10 cellular contexts compared by ENCODE assay signal in the genomic region with DNA sequence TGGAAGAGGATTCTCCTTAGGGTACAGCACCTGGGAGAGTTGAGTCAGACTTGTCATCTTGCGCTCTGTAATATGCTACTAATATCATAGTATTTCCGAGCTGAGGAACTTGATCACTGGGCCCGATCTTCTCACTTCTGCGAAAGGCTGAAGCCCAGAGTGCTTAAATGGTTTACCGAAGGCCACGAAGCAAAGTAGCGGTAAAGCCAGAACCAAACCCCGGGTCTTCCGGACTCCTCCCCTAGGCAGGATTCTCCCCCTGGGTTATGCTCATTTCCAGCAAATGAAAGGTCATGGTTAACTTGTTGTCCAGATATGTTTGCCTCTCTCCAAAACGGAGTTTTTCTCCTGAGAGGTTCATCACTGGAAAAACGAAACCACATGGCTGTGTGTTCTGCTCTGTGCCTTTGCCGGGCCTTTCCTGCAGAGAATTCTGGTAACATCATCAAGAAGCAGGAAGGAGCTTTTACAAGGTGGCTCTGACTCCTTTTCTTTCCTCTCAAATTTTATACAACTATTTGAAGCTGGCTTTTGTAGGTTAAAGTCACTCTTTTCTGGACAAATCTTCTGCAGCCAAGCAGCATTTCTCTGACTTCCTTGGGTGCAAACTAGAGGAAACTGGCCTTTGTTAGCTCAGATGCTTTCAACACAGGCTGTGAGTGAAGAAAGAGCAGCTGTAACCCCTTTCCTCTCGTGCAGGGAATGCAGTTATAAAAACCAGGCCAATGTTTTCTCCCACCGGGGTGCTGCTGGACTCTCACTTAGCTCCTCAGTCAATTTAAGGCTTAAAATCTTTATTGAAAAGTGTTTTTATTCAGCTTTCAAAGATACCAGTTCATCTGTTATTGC. TPM values are rescaled to one million over a fixed set of nuclear protein-coding genes. Genes with fewer than 3 reads are reported as not detected.
DNase-seq lines count a peak whose midpoint lies in the region; ATAC-seq, FAIRE-seq and TF ChIP-seq lines count a peak whose summit lies in the region.
"Had no signal": no experiment of that assay in that cellular context is flagged by ENCODE, and none has a peak within 500 bp of the region (broad histone marks: within the 10 kb centered on the region; RNA-seq: fewer than 3 reads in every experiment).

No MANE protein-coding gene starts in this region.

- H3K4me3 Mint-ChIP-seq in neural progenitor cell = no peak overlapping the region

- DNase-seq in BJ (ENCODE audit: low read depth) = peak; percentile 33
- peak; percentile 78 for DNase-seq in NOMO-1 treated with DMSO at 0.1 percent for 48 hours (lab: John Stamatoyannopoulos, UW; ENCODE audit: unreplicated experiment)
- DNase-seq in H1 (ENCODE audit: low read depth in 1 of 2, low spot score in 2 of 2) = no peak
- DNase-seq in neural progenitor cell (ENCODE audit: low spot score) = peak; percentile 18
- DNase-seq in NCI-H1417 treated with DMSO at 0.1 percent for 48 hours (lab: John Stamatoyannopoulos, UW) = no peak
- no peak for DNase-seq in central memory CD4-positive, alpha-beta T cell
- no peak for DNase-seq in GM20000 (ENCODE audit: low spot score)
- DNase-seq: foreskin keratinocyte had no signal

- peak overlapping the region; percentile 12 for H3K4me3 ChIP-seq in BJ (ENCODE audit: low read depth, low read length)
- no peak overlapping the region for H3K4me3 ChIP-seq in H1 (ENCODE audit: extremely low read depth in 1 of 4, insufficient read depth in 2 of 4, low read depth in 3 of 4, low read length in 4 of 4)
- H3K4me3 ChIP-seq in neural progenitor cell = no peak overlapping the region
- H3K4me3 ChIP-seq: GM12878 had no signal

- no peak overlapping the region for H2BK12ac ChIP-seq in H1 (ENCODE audit: low read depth, low read length)

- no peaks in the 10 kb centered on the region for H4K20me1 ChIP-seq in H1 (replicated peaks in 1 of 2; ENCODE audit: control insufficient read depth in 1 of 2, insufficient read depth in 2 of 2, low read length in 2 of 2)
- no peaks in the 10 kb centered on the region for H4K20me1 ChIP-seq in neural progenitor cell (ENCODE audit: low read depth)

- H4K8ac ChIP-seq in H1 (ENCODE audit: extremely low read depth, insufficient read depth, low read length) = no peak overlapping the region

- peak overlapping the region; percentile 91 for H3K27ac Mint-ChIP-seq in neural progenitor cell

- 78% methylated on average over 14 of the region's 14 CpGs; no CpG with 5 or more reads in 1 of the 2 experiments for WGBS in H1 (ENCODE audit: extremely low coverage in 1 of 2, insufficient coverage in 1 of 2, insufficient read length in 1 of 2, insufficient replicate concordance in 2 of 2, low coverage in 1 of 2, low lambda C conversion rate in 2 of 2, missing lambda C conversion rate in 1 of 2), 2 experiments

- H3K4ac ChIP-seq in H1 (replicated peaks; ENCODE audit: insufficient read length, low read depth, low read length) = no peak overlapping the region

- no peak overlapping the region for H2BK120ac ChIP-seq in H1 (replicated peaks; ENCODE audit: low read depth, low read length)

- H3F3A ChIP-seq in neural progenitor cell (ENCODE audit: low read depth) = peaks cover 11% of the 10 kb centered on the region

- peaks cover 22% of the 10 kb centered on the region for H3K4me1 Mint-ChIP-seq in neural progenitor cell

- FAIRE-seq in H1 (lab: Jason Lieb, UNC) = no peak
- FAIRE-seq: GM12878 had no signal

- H2BK20ac ChIP-seq in H1 (ENCODE audit: low read length) = peak overlapping the region; percentile 53; the same call in 1 of the 2 replicates

- H3K14ac ChIP-seq in H1 (ENCODE audit: insufficient read length) = no peak overlapping the region

- H3K27me3 ChIP-seq in BJ (ENCODE audit: control insufficient read depth, insufficient read depth, low read length) (no peaks in the 10 kb centered on the region), H1 (replicated peaks in 1 of 4; ENCODE audit: control insufficient read depth in 3 of 4, extremely low read depth in 1 of 4, insufficient read depth in 3 of 4, low read length in 3 of 4) (no peaks in the 10 kb centered on the region), neural progenitor cell (no peaks in the 10 kb centered on the region)
- H3K27me3 ChIP-seq: foreskin keratinocyte had no signal

- no peak for TF ChIP-seq RAD21 in H1 (IDR thresholded peaks at IDR 0.05 in 1 of 2, conservative IDR thresholded peaks at IDR 0.05 in 1 of 2; ENCODE audit: low read depth in 2 of 2, low read length in 2 of 2)

- POLR2A ChIA-PET in BJ (lab: Charles Lee) (no interaction called here), H1 (lab: Charles Lee; ENCODE audit: partially characterized antibody) (no interaction called here)

- no peaks in the 10 kb centered on the region for H3K79me2 ChIP-seq in H1 (ENCODE audit: control insufficient read depth in 1 of 2, insufficient read depth in 2 of 2, low read length in 2 of 2)
- H3K79me2 ChIP-seq in neural progenitor cell (ENCODE audit: low read depth) = no peaks in the 10 kb centered on the region

- H3K36me3 Mint-ChIP-seq in neural progenitor cell = peaks cover 8% of the 10 kb centered on the region

- H3K27ac ChIP-seq in H1 (ENCODE audit: low read depth, low read length) (no peak overlapping the region), neural progenitor cell (peak overlapping the region; percentile 69)
- H3K27ac ChIP-seq: foreskin keratinocyte had no signal

- TF ChIP-seq EP300 in H1 (IDR thresholded peaks at IDR 0.05; ENCODE audit: borderline replicate concordance in 1 of 2, low read depth in 2 of 2, low read length in 2 of 2) = no peak

- TF ChIP-seq CTCF in BJ (IDR thresholded peaks at IDR 0.05; ENCODE audit: insufficient read depth, low read depth, low read length) (no peak), H1 (IDR thresholded peaks at IDR 0.05; ENCODE audit: control extremely low read depth in 1 of 3, insufficient read depth in 1 of 3, low read depth in 1 of 3, low read length in 3 of 3) (no peak), neural progenitor cell (IDR thresholded peaks at IDR 0.05) (no peak), GM20000 (IDR thresholded peaks at IDR 0.05; ENCODE audit: extremely low read depth, missing control alignments) (no peak)

- H3K56ac ChIP-seq in H1 (replicated peaks; ENCODE audit: insufficient read length, low read depth, low read length) = no peak overlapping the region

- no peaks in the 10 kb centered on the region for H3K9me3 Mint-ChIP-seq in neural progenitor cell

- H3K9ac ChIP-seq in H1 (replicated peaks in 1 of 4; ENCODE audit: extremely low read depth in 1 of 4, low read depth in 3 of 4, low read length in 3 of 4) (no peak overlapping the region), neural progenitor cell (no peak overlapping the region)

- peak overlapping the region; percentile 65; the same call in 1 of the 2 replicates for H2BK15ac ChIP-seq in H1 (ENCODE audit: low read length)

- H4K91ac ChIP-seq in H1 (replicated peaks; ENCODE audit: insufficient read length, low read length) = no peak overlapping the region

- H2AFZ ChIP-seq in H1 (ENCODE audit: low read length) (peak overlapping the region; percentile 35; the same call in 1 of the 2 replicates), neural progenitor cell (replicated peaks) (peak overlapping the region; percentile 64)

- no peaks in the 10 kb centered on the region for H3K27me3 Mint-ChIP-seq in neural progenitor cell (ENCODE audit: insufficient read depth, low read depth)

- H4K5ac ChIP-seq in H1 (ENCODE audit: insufficient read length, low read depth, low read length) = no peak overlapping the region

- peaks cover 7 to 22% (median 15%) of the 10 kb centered on the region in 4 experiments; a peak in 6 of 7 replicates for H3K4me1 ChIP-seq in H1 (replicated peaks in 1 of 4; ENCODE audit: control insufficient read depth in 3 of 4, insufficient read depth in 4 of 4, low read length in 3 of 4)
- peaks cover 15% of the 10 kb centered on the region for H3K4me1 ChIP-seq in neural progenitor cell
- H3K4me1 ChIP-seq: foreskin keratinocyte had no signal

- no peak overlapping the region for H3K18ac ChIP-seq in H1 (ENCODE audit: extremely low read depth, low read length)

- peaks cover 4% of the 10 kb centered on the region for H3K79me1 ChIP-seq in H1 (ENCODE audit: low read depth, low read length)

- TF ChIP-seq POLR2A in H1 (IDR thresholded peaks at IDR 0.05; ENCODE audit: control extremely low read depth in 1 of 2, low read depth in 2 of 2, low read length in 2 of 2) = no peak

- no peak overlapping the region for H3K23ac ChIP-seq in H1 (ENCODE audit: insufficient read length)

- CTCF ChIA-PET in BJ (lab: Yijun Ruan, JAX) (interaction anchor here (0.6 to 1.3 kb wide), 10 partner anchors 11 to 111 kb away, joined by 3 to 5 read pairs (median 3); no protein-coding TSS in a partner anchor), H1 (lab: Charles Lee; ENCODE audit: partially characterized antibody) (interaction anchor here (0.6 to 2.1 kb wide), 6 partner anchors 16 to 162 kb away, joined by 3 to 6 read pairs (median 4); no protein-coding TSS in a partner anchor)

- ATAC-seq in HG02973 (IDR thresholded peaks at IDR 0.05; ENCODE audit: unreplicated experiment) = no peak
- ATAC-seq: foreskin keratinocyte, GM12878 had no signal

- H3K4me2 ChIP-seq in H1 (ENCODE audit: insufficient read depth in 1 of 2, low read depth in 2 of 2, low read length in 2 of 2) = peak overlapping the region in 1 of 2 experiments; percentile 9; a peak in 1 of 4 replicates
- peak overlapping the region; percentile 31 for H3K4me2 ChIP-seq in neural progenitor cell

- H3K36me3 ChIP-seq in BJ (ENCODE audit: control insufficient read depth, insufficient read depth, low read length) (no peaks in the 10 kb centered on the region; the same call in 1 of the 2 replicates), H1 (ENCODE audit: control insufficient read depth in 2 of 4, insufficient read depth in 4 of 4, low read length in 3 of 4) (no peaks in the 10 kb centered on the region), neural progenitor cell (no peaks in the 10 kb centered on the region)

- H3K9me3 ChIP-seq in H1 (ENCODE audit: insufficient read depth in 2 of 2, low read depth in 1 of 2, low read length in 1 of 2) = no peaks in the 10 kb centered on the region
- H3K9me3 ChIP-seq in neural progenitor cell (ENCODE audit: low read depth) = no peaks in the 10 kb centered on the region

- H2AK5ac ChIP-seq in H1 (ENCODE audit: low read depth, low read length) = no peak overlapping the region

- no peaks in the 10 kb centered on the region for H3K23me2 ChIP-seq in H1 (ENCODE audit: low read depth, low read length)

- no peak overlapping the region; the same call in 1 of the 2 replicates for H2BK5ac ChIP-seq in H1 (ENCODE audit: low read depth, low read length)

RNA-seq across cellular contexts. Expression of gene UBASH3B, which starts 35.5 kb away (rescaled TPM):
- 22.2 and 28.4 TPM in 2 replicates for polyA plus RNA-seq in BJ (2011; rRNA removed)
- 52.9 and 101 TPM in 2 replicates for polyA minus RNA-seq in BJ (2011; rRNA and poly(A)+ RNA removed)
- 8.9 and 9.5 TPM in 2 replicates for total RNA-seq in H1 (2021; fragmentation: NEBNext Ultra II Directional; extraction: Animal tissue kit (Norgen Biotek cat#: 25700))
- 7.5 and 7.6 TPM in 2 replicates for polyA plus RNA-seq in H1 (2011; rRNA removed)
- polyA plus RNA-seq in H1 (2011; cell fraction: cytosol; rRNA removed) = 5.0 TPM
- polyA plus RNA-seq in H1 (2011; cell fraction: nucleus; rRNA removed) = 7.6 TPM
- 4.4 to 7.8 TPM (median 5.7 TPM) in 4 replicates for polyA plus RNA-seq in H1 (2012, experiment 1 of 2)
- 0.92 TPM for polyA plus RNA-seq in H1 (2012, experiment 2 of 2)
- polyA plus RNA-seq in H1 (2013, experiment 1 of 2) = 4.3 TPM
- polyA plus RNA-seq in H1 (2013, experiment 2 of 2) = 4.7 TPM
- polyA minus RNA-seq in H1 (2011; rRNA and poly(A)+ RNA removed) = 17.4 and 24.7 TPM in 2 replicates
- polyA minus RNA-seq in H1 (2011; cell fraction: cytosol; rRNA and poly(A)+ RNA removed) = 4.4 TPM
- 22.5 TPM for polyA minus RNA-seq in H1 (2011; cell fraction: nucleus; rRNA and poly(A)+ RNA removed)
- 2.0 and 5.5 TPM in 2 replicates for total RNA-seq in neural progenitor cell (ENCODE audit: low replicate concordance)

Comparison
In these comparisons a context has a peak if more than half of its experiments do, and no peak if none do; other contexts are left out.
1. DNase-seq: peak in BJ (single experiment), NOMO-1 treated with DMSO at 0.1 percent for 48 hours (single experiment) and neural progenitor cell (single experiment); none in H1 (0 of 2), NCI-H1417 treated with DMSO at 0.1 percent for 48 hours (single experiment), central memory CD4-positive, alpha-beta T cell (single experiment) and GM20000 (single experiment).